ENCODE assay signal across 9 cellular contexts in the genomic region with DNA sequence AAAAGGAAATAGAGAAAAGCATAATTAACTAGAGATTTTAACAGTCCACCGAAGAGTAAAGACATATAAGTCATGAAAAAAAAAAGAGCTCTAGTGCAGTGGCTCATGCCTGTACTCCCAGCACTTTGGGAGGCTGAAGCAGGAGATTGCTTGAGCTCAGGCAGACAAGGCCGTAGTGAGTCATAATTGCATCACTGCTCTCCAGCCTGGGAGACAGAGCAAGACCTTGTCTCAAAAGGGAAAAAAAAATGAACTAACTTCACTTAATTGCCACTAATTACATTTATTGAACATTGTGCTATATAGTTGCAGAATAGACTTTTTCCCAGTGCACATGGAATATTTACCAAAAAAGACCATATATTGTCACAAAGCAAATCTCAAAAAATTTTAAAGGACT.
A peak's percentile ranks its signal among the peaks of the same experiment; 100 is the strongest.
DNase-seq lines count a peak whose midpoint lies in the region; ATAC-seq and TF ChIP-seq lines count a peak whose summit lies in the region.
"Had no signal": no experiment of that assay in that cellular context is flagged by ENCODE, and none has a peak within 500 bp of the region (broad histone marks: within the 10 kb centered on the region; RNA-seq: fewer than 3 reads in every experiment).

No MANE protein-coding gene starts in this region.

- peak; percentile 2 for DNase-seq in NK-92 treated with Interleukin-12 subunit alpha and Interleukin-12 subunit beta, amount 100 ng/mL, for 24 hours (lab: John Stamatoyannopoulos, UW)
- DNase-seq in NK-92 (lab: John Stamatoyannopoulos, UW; ENCODE audit: unreplicated experiment) = no peak
- DNase-seq in NOMO-1 treated with DMSO at 0.1 percent for 48 hours (lab: John Stamatoyannopoulos, UW; ENCODE audit: unreplicated experiment) = peak; percentile 84
- peak; percentile 89 to 96 for DNase-seq in cardiac fibroblast (ENCODE audit: low read depth in 2 of 2)
- peak; percentile 85 for DNase-seq in skeletal muscle cell (ENCODE audit: low read depth)
- DNase-seq in RPMI8226 = no peak
- no peak for DNase-seq in COLO668 (lab: John Stamatoyannopoulos, UW; ENCODE audit: unreplicated experiment)

- no peak for ATAC-seq in GM19023 (IDR thresholded peaks at IDR 0.05; ENCODE audit: unreplicated experiment)

- H3K4me3 ChIP-seq in cardiac fibroblast (replicated peaks in 1 of 2; ENCODE audit: low read depth in 2 of 2, low read length in 2 of 2) = no peak overlapping the region
- H3K4me3 ChIP-seq in skeletal muscle cell (ENCODE audit: low read depth, low read length) = no peak overlapping the region
- H3K4me3 ChIP-seq: BLaER1 treated with 17β-estradiol and CSF1 and Interleukin-3, amounts not matched to agents 10 nM and 100 nM had no signal

- TF ChIP-seq CTCF in cardiac fibroblast (IDR thresholded peaks at IDR 0.05; ENCODE audit: low read depth, low read length) = no peak

Comparison
In these comparisons a context has a peak if more than half of its experiments do, and no peak if none do; other contexts are left out.
1. DNase-seq: peak in NK-92 treated with Interleukin-12 subunit alpha and Interleukin-12 subunit beta, amount 100 ng/mL, for 24 hours (single experiment), NOMO-1 treated with DMSO at 0.1 percent for 48 hours (single experiment), cardiac fibroblast (2 of 2) and skeletal muscle cell (single experiment); none in NK-92 (single experiment), RPMI8226 (single experiment) and COLO668 (single experiment).